In the genomic region with DNA sequence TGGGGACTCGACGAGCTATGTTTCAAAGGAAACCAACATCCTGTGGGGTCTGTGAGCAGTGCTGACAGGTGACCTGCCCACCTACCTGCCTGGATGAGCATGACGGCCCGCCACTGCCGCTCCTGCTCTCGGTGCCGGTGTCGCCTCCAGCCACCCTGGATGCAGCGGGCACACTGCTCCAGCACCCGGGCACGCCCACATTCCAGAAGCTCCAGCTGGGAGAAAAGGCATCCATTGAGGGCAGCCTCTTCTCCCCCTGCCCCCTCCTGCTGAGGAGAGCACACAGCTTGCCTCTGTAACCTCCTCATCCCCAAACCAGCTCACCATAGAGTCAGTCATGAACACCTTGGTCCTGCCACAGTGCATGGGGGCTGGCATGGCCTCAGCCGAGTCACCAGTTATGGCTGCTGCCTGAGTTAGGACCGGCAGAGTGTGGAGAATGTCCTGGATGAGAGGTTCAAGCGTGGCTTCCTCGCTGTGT, we compare ENCODE assay signal across 28 cellular contexts. TPM values are rescaled to one million over a fixed set of nuclear protein-coding genes. Genes with fewer than 3 reads are reported as not detected.
DNase-seq lines count a peak whose midpoint lies in the region; ATAC-seq, FAIRE-seq and TF ChIP-seq lines count a peak whose summit lies in the region.
"Had no signal": no experiment of that assay in that cellular context is flagged by ENCODE, and none has a peak within 500 bp of the region (broad histone marks: within the 10 kb centered on the region; RNA-seq: fewer than 3 reads in every experiment).

No MANE protein-coding gene starts in this region.

- 88% methylated on average over 2 of the region's 15 CpGs for WGBS in HepG2 (ENCODE audit: low lambda C conversion rate)

- TF ChIP-seq RAD21 in HepG2 (CRISPR knock-in tag; IDR thresholded peaks at IDR 0.05) = no peak

- intact Hi-C loops in HepG2 (cut with micrococcal nuclease; ENCODE audit: unreplicated experiment) = no loop called here

- no peak for TF ChIP-seq POLR2A in HepG2 (IDR thresholded peaks at IDR 0.05; ENCODE audit: insufficient read depth in 1 of 2, low read depth in 2 of 2, low read length in 2 of 2)

- H3K4me3 ChIP-seq in HepG2 (replicated peaks in 1 of 3; ENCODE audit: insufficient read depth in 1 of 3, low read depth in 2 of 3, low read length in 3 of 3) (no peak overlapping the region), BE2C (ENCODE audit: low read depth, low read length) (no peak overlapping the region)
- H3K4me3 ChIP-seq: ascending aorta, colonic mucosa, mucosa of descending colon, ovary had no signal

- TF ChIP-seq EP300 in HepG2 (IDR thresholded peaks at IDR 0.05; ENCODE audit: low read depth in 2 of 2, low read length in 2 of 2) (no peak), HepG2 (CRISPR knock-in tag; IDR thresholded peaks at IDR 0.05; ENCODE audit: borderline replicate concordance) (no peak)

- DNase-seq in activated effector memory CD4-positive, alpha-beta T cell treated with anti-CD3 and anti-CD28 coated beads, Interleukin-2, amount 50 U/mL, for 16 hours = peak; percentile 60
- DNase-seq in activated effector memory CD4-positive, alpha-beta T cell treated with Interleukin-2 at 50 U/mL for 16 hours = no peak
- no peak for DNase-seq in RWPE1 (ENCODE audit: low spot score)
- DNase-seq in HepG2 (ENCODE audit: low spot score) = no peak
- no peak for DNase-seq in NCI-H146 (lab: John Stamatoyannopoulos, UW)
- no peak for DNase-seq in NCI-H82 treated with DMSO at 0.1 percent for 48 hours (lab: John Stamatoyannopoulos, UW; ENCODE audit: unreplicated experiment)
- no peak for DNase-seq in BE2C
- DNase-seq: activated CD4-positive, alpha-beta T cell treated with anti-CD3 and anti-CD28 coated beads for 4 hours; activated CD8-positive, alpha-beta T cell treated with anti-CD3 and anti-CD28 coated beads, Interleukin-2, amount 10 ng/mL, durations not matched to agents 7 days and 5 days; activated T-cell treated with anti-CD3 and anti-CD28 coated beads for 4 hours; CD4-positive, alpha-beta memory T cell; colonic mucosa; effector CD8-positive, alpha-beta T cell; glutamatergic neuron; MM.1S; mucosa of descending colon; NCI-H2081; NCI-H526; ovary; SHP77 treated with DMSO at 0.1 percent for 48 hours; substantia nigra; trophoblast cell had no signal

- TF ChIP-seq CTCF in RWPE1 (conservative IDR thresholded peaks at IDR 0.05; ENCODE audit: low read depth) (no peak), HepG2 (CRISPR knock-in tag; IDR thresholded peaks at IDR 0.05) (no peak), BE2C (IDR thresholded peaks at IDR 0.05; ENCODE audit: low read depth, low read length) (no peak)

- no peaks in the 10 kb centered on the region for H3K9me3 ChIP-seq in HepG2 (ENCODE audit: low read length)
- H3K9me3 ChIP-seq in BE2C = no peaks in the 10 kb centered on the region
- H3K9me3 ChIP-seq: ascending aorta, colonic mucosa, mucosa of descending colon, ovary had no signal

- in situ Hi-C loops in HepG2 (cut with HindIII; ENCODE audit: extremely low pct_ligation_motif_present, low pct_unique_long_range_greater_than_20kb) = no loop called here

- no peaks in the 10 kb centered on the region for H3K27me3 ChIP-seq in HepG2 (ENCODE audit: control insufficient read depth in 1 of 2, insufficient read depth in 2 of 2, low read length in 2 of 2)
- no peaks in the 10 kb centered on the region for H3K27me3 ChIP-seq in BE2C
- H3K27me3 ChIP-seq: ascending aorta, colonic mucosa, ovary had no signal

- no peaks in the 10 kb centered on the region for H4K20me1 ChIP-seq in HepG2 (ENCODE audit: insufficient read depth, low read length)

- H3K79me2 ChIP-seq in HepG2 (ENCODE audit: insufficient read depth, low read length) = no peaks in the 10 kb centered on the region

- H3K4me2 ChIP-seq in HepG2 (ENCODE audit: low read depth, low read length) = no peak overlapping the region

- peaks cover 35 to 71% of the 10 kb centered on the region in 2 experiments for H3K36me3 ChIP-seq in HepG2 (replicated peaks in 1 of 2; ENCODE audit: control insufficient read depth in 1 of 2, insufficient read depth in 2 of 2, low read length in 2 of 2)
- H3K36me3 ChIP-seq in BE2C = peaks cover 50% of the 10 kb centered on the region
- H3K36me3 ChIP-seq: colonic mucosa, ovary had no signal

- FAIRE-seq in HepG2 (lab: Jason Lieb, UNC) = no peak
- FAIRE-seq: GM12891, H54 had no signal

- H3K4me1 ChIP-seq in HepG2 (ENCODE audit: insufficient read depth, low read length) (peaks cover 3% of the 10 kb centered on the region), BE2C (peaks cover 16% of the 10 kb centered on the region)
- H3K4me1 ChIP-seq: ascending aorta, colonic mucosa had no signal

- CTCF ChIA-PET in RWPE1 (lab: Yijun Ruan, JAX) (no interaction called here), HepG2 (lab: Yijun Ruan, JAX; ENCODE audit: low intra/inter-chr PET ratio, low total read pairs) (no interaction called here)

- no TSS peak for BruUV-seq in HepG2 (replicated peaks; lab: Mats Ljungman, UMichigan)

- H3K9ac ChIP-seq in HepG2 (ENCODE audit: insufficient read depth, low read depth, low read length) = no peak overlapping the region

- POLR2A ChIA-PET in RWPE1 (lab: Yijun Ruan, JAX; ENCODE audit: low non-redundant PET) = no interaction called here
- POLR2A ChIA-PET in HepG2 (lab: Yijun Ruan, JAX) = no interaction called here

- H3K27ac ChIP-seq in RWPE1 (peak overlapping the region; percentile 34), HepG2 (ENCODE audit: extremely low read length, insufficient read depth, low read length) (no peak overlapping the region)
- H3K27ac ChIP-seq: ascending aorta, colonic mucosa, ovary had no signal

- ATAC-seq in HepG2 (no peak), GM19467 (IDR thresholded peaks at IDR 0.05; ENCODE audit: unreplicated experiment) (no peak)
- ATAC-seq: activated CD8-positive, alpha-beta T cell treated with anti-CD3 and anti-CD28 coated beads, Interleukin-2, amount 10 ng/mL, durations not matched to agents 7 days and 5 days; mucosa of descending colon; Panc1; stimulated activated memory B cell treated with anti-CD40 and anti-IgM and Interleukin-4, amounts not matched to agents 10 μg/mL and 1 μg/mL and 100 μg/mL, for 72 hours had no signal

- no peak overlapping the region for H2AFZ ChIP-seq in HepG2 (ENCODE audit: low read length)

RNA-seq across cellular contexts. Expression of a gene that starts 14.3 kb away (rescaled TPM):
- 66.6 and 88.3 TPM in 2 replicates for total RNA-seq in HepG2 (2016; rRNA removed; fragmentation: Illumina TruSeq; extraction: Trizol)
- total RNA-seq in HepG2 (2016; cell fraction: cytosol; rRNA removed; fragmentation: Illumina TruSeq; extraction: Trizol; ENCODE audit: low read depth) = 29.8 and 32.2 TPM in 2 replicates
- total RNA-seq in HepG2 (2016; cell fraction: insoluble cytoplasmic fraction; rRNA removed; fragmentation: Illumina TruSeq; extraction: Trizol) = 67.3 and 89.4 TPM in 2 replicates
- 41.9 and 45.5 TPM in 2 replicates for total RNA-seq in HepG2 (2016; cell fraction: membrane; rRNA removed; fragmentation: Illumina TruSeq; extraction: Trizol)
- total RNA-seq in HepG2 (2016; cell fraction: nucleus; rRNA removed; fragmentation: Illumina TruSeq; extraction: Trizol) = 27.8 and 28.2 TPM in 2 replicates
- polyA plus RNA-seq in HepG2 (2011; rRNA removed) = 60.9 and 77.4 TPM in 2 replicates
- 58.2 and 69.6 TPM in 2 replicates for polyA plus RNA-seq in HepG2 (2011; cell fraction: cytosol; rRNA removed)
- polyA plus RNA-seq in HepG2 (2011; cell fraction: nucleus; rRNA removed) = 16.3 and 25.3 TPM in 2 replicates
- 48.2 and 51.5 TPM in 2 replicates for polyA plus RNA-seq in HepG2 (2012)
- polyA plus RNA-seq in HepG2 (2016; cell fraction: cytosol; fragmentation: Illumina TruSeq; extraction: Trizol; ENCODE audit: low read depth) = 30.5 and 31.3 TPM in 2 replicates
- 87.9 and 101 TPM in 2 replicates for polyA plus RNA-seq in HepG2 (2016; cell fraction: insoluble cytoplasmic fraction; fragmentation: Illumina TruSeq; extraction: Trizol; ENCODE audit: low read depth)
- 43.8 and 44.5 TPM in 2 replicates for polyA plus RNA-seq in HepG2 (2016; cell fraction: membrane; fragmentation: Illumina TruSeq; extraction: Trizol; ENCODE audit: low read depth)
- polyA plus RNA-seq in HepG2 (2016; cell fraction: nucleus; fragmentation: Illumina TruSeq; extraction: Trizol; ENCODE audit: insufficient read depth, low read depth) = 41.8 and 50.1 TPM in 2 replicates
- polyA minus RNA-seq in HepG2 (2011; rRNA and poly(A)+ RNA removed; ENCODE audit: low replicate concordance) = 22.7 and 35.2 TPM in 2 replicates
- polyA minus RNA-seq in HepG2 (2011; cell fraction: cytosol; rRNA and poly(A)+ RNA removed) = 8.5 and 13.5 TPM in 2 replicates
- polyA minus RNA-seq in HepG2 (2011; cell fraction: nucleus; rRNA and poly(A)+ RNA removed) = 20.0 and 28.6 TPM in 2 replicates
- 159 TPM for polyA plus RNA-seq in BE2C (2012; ENCODE audit: insufficient read depth, insufficient read length, low read depth)

RNA-seq across cellular contexts. Expression of a gene that starts 33.9 kb away (rescaled TPM):
- total RNA-seq in HepG2 (2016; rRNA removed; fragmentation: Illumina TruSeq; extraction: Trizol) = 46.8 and 75.7 TPM in 2 replicates
- 70.2 and 74.2 TPM in 2 replicates for total RNA-seq in HepG2 (2016; cell fraction: cytosol; rRNA removed; fragmentation: Illumina TruSeq; extraction: Trizol; ENCODE audit: low read depth)
- total RNA-seq in HepG2 (2016; cell fraction: insoluble cytoplasmic fraction; rRNA removed; fragmentation: Illumina TruSeq; extraction: Trizol) = 42.5 and 72.3 TPM in 2 replicates
- 73.2 and 82.2 TPM in 2 replicates for total RNA-seq in HepG2 (2016; cell fraction: membrane; rRNA removed; fragmentation: Illumina TruSeq; extraction: Trizol)
- 105 and 110 TPM in 2 replicates for total RNA-seq in HepG2 (2016; cell fraction: nucleus; rRNA removed; fragmentation: Illumina TruSeq; extraction: Trizol)
- 80.8 and 82.3 TPM in 2 replicates for polyA plus RNA-seq in HepG2 (2011; rRNA removed)
- polyA plus RNA-seq in HepG2 (2011; cell fraction: cytosol; rRNA removed) = 31.7 and 43.3 TPM in 2 replicates
- 435 and 511 TPM in 2 replicates for polyA plus RNA-seq in HepG2 (2011; cell fraction: nucleus; rRNA removed)
- 38.9 and 47.5 TPM in 2 replicates for polyA plus RNA-seq in HepG2 (2012)
- 29.1 and 34.3 TPM in 2 replicates for polyA plus RNA-seq in HepG2 (2016; cell fraction: cytosol; fragmentation: Illumina TruSeq; extraction: Trizol; ENCODE audit: low read depth)
- 38.5 and 44.1 TPM in 2 replicates for polyA plus RNA-seq in HepG2 (2016; cell fraction: insoluble cytoplasmic fraction; fragmentation: Illumina TruSeq; extraction: Trizol; ENCODE audit: low read depth)
- 43.7 and 46.4 TPM in 2 replicates for polyA plus RNA-seq in HepG2 (2016; cell fraction: membrane; fragmentation: Illumina TruSeq; extraction: Trizol; ENCODE audit: low read depth)
- 202 and 205 TPM in 2 replicates for polyA plus RNA-seq in HepG2 (2016; cell fraction: nucleus; fragmentation: Illumina TruSeq; extraction: Trizol; ENCODE audit: insufficient read depth, low read depth)
- 151 and 353 TPM in 2 replicates for polyA minus RNA-seq in HepG2 (2011; rRNA and poly(A)+ RNA removed; ENCODE audit: low replicate concordance)
- 25.4 and 29.5 TPM in 2 replicates for polyA minus RNA-seq in HepG2 (2011; cell fraction: cytosol; rRNA and poly(A)+ RNA removed)
- polyA minus RNA-seq in HepG2 (2011; cell fraction: nucleus; rRNA and poly(A)+ RNA removed) = 222 and 248 TPM in 2 replicates
- polyA plus RNA-seq in BE2C (2012; ENCODE audit: insufficient read depth, insufficient read length, low read depth) = 44.2 TPM

RNA-seq across cellular contexts. Expression of a gene that starts 34.0 kb away (rescaled TPM):
- total RNA-seq in HepG2 (2016; rRNA removed; fragmentation: Illumina TruSeq; extraction: Trizol) = 24.0 and 26.5 TPM in 2 replicates
- 4.4 and 5.1 TPM in 2 replicates for total RNA-seq in HepG2 (2016; cell fraction: cytosol; rRNA removed; fragmentation: Illumina TruSeq; extraction: Trizol; ENCODE audit: low read depth)
- 21.6 and 25.0 TPM in 2 replicates for total RNA-seq in HepG2 (2016; cell fraction: insoluble cytoplasmic fraction; rRNA removed; fragmentation: Illumina TruSeq; extraction: Trizol)
- 19.0 and 23.1 TPM in 2 replicates for total RNA-seq in HepG2 (2016; cell fraction: membrane; rRNA removed; fragmentation: Illumina TruSeq; extraction: Trizol)
- 20.3 and 22.4 TPM in 2 replicates for total RNA-seq in HepG2 (2016; cell fraction: nucleus; rRNA removed; fragmentation: Illumina TruSeq; extraction: Trizol)
- 6.6 and 9.0 TPM in 2 replicates for polyA plus RNA-seq in HepG2 (2011; rRNA removed)
- 4.7 and 6.7 TPM in 2 replicates for polyA plus RNA-seq in HepG2 (2011; cell fraction: cytosol; rRNA removed)
- polyA plus RNA-seq in HepG2 (2011; cell fraction: nucleus; rRNA removed) = 3.9 and 4.8 TPM in 2 replicates
- 11.2 and 12.6 TPM in 2 replicates for polyA plus RNA-seq in HepG2 (2012)
- polyA plus RNA-seq in HepG2 (2016; cell fraction: cytosol; fragmentation: Illumina TruSeq; extraction: Trizol; ENCODE audit: low read depth) = 5.5 and 6.5 TPM in 2 replicates
- 25.9 and 29.3 TPM in 2 replicates for polyA plus RNA-seq in HepG2 (2016; cell fraction: insoluble cytoplasmic fraction; fragmentation: Illumina TruSeq; extraction: Trizol; ENCODE audit: low read depth)
- polyA plus RNA-seq in HepG2 (2016; cell fraction: membrane; fragmentation: Illumina TruSeq; extraction: Trizol; ENCODE audit: low read depth) = 20.3 and 21.1 TPM in 2 replicates
- polyA plus RNA-seq in HepG2 (2016; cell fraction: nucleus; fragmentation: Illumina TruSeq; extraction: Trizol; ENCODE audit: insufficient read depth, low read depth) = 29.7 and 32.1 TPM in 2 replicates
- 2.8 and 4.8 TPM in 2 replicates for polyA minus RNA-seq in HepG2 (2011; rRNA and poly(A)+ RNA removed; ENCODE audit: low replicate concordance)
- polyA minus RNA-seq in HepG2 (2011; cell fraction: cytosol; rRNA and poly(A)+ RNA removed) = 3.5 and 6.3 TPM in 2 replicates
- 6.3 and 7.2 TPM in 2 replicates for polyA minus RNA-seq in HepG2 (2011; cell fraction: nucleus; rRNA and poly(A)+ RNA removed)
- 34.8 TPM for polyA plus RNA-seq in BE2C (2012; ENCODE audit: insufficient read depth, insufficient read length, low read depth)

RNA-seq across cellular contexts. Expression of a gene that starts 43.9 kb away (rescaled TPM):
- 53.3 and 59.6 TPM in 2 replicates for total RNA-seq in HepG2 (2016; rRNA removed; fragmentation: Illumina TruSeq; extraction: Trizol)
- total RNA-seq in HepG2 (2016; cell fraction: cytosol; rRNA removed; fragmentation: Illumina TruSeq; extraction: Trizol; ENCODE audit: low read depth) = 12.2 and 13.2 TPM in 2 replicates
- 54.5 and 55.8 TPM in 2 replicates for total RNA-seq in HepG2 (2016; cell fraction: insoluble cytoplasmic fraction; rRNA removed; fragmentation: Illumina TruSeq; extraction: Trizol)
- total RNA-seq in HepG2 (2016; cell fraction: membrane; rRNA removed; fragmentation: Illumina TruSeq; extraction: Trizol) = 17.0 and 19.1 TPM in 2 replicates
- total RNA-seq in HepG2 (2016; cell fraction: nucleus; rRNA removed; fragmentation: Illumina TruSeq; extraction: Trizol) = 64.6 and 73.8 TPM in 2 replicates
- 75.5 and 84.2 TPM in 2 replicates for polyA plus RNA-seq in HepG2 (2011; rRNA removed)
- 29.8 and 38.5 TPM in 2 replicates for polyA plus RNA-seq in HepG2 (2011; cell fraction: cytosol; rRNA removed)
- polyA plus RNA-seq in HepG2 (2011; cell fraction: nucleus; rRNA removed) = 127 and 151 TPM in 2 replicates
- polyA plus RNA-seq in HepG2 (2012) = 41.9 and 49.1 TPM in 2 replicates
- polyA plus RNA-seq in HepG2 (2016; cell fraction: cytosol; fragmentation: Illumina TruSeq; extraction: Trizol; ENCODE audit: low read depth) = 4.2 and 5.6 TPM in 2 replicates
- polyA plus RNA-seq in HepG2 (2016; cell fraction: insoluble cytoplasmic fraction; fragmentation: Illumina TruSeq; extraction: Trizol; ENCODE audit: low read depth) = 65.2 and 70.6 TPM in 2 replicates
- polyA plus RNA-seq in HepG2 (2016; cell fraction: membrane; fragmentation: Illumina TruSeq; extraction: Trizol; ENCODE audit: low read depth) = 9.6 and 11.3 TPM in 2 replicates
- polyA plus RNA-seq in HepG2 (2016; cell fraction: nucleus; fragmentation: Illumina TruSeq; extraction: Trizol; ENCODE audit: insufficient read depth, low read depth) = 118 and 132 TPM in 2 replicates
- polyA minus RNA-seq in HepG2 (2011; rRNA and poly(A)+ RNA removed; ENCODE audit: low replicate concordance) = 67.2 and 86.8 TPM in 2 replicates
- 16.6 and 22.4 TPM in 2 replicates for polyA minus RNA-seq in HepG2 (2011; cell fraction: cytosol; rRNA and poly(A)+ RNA removed)
- polyA minus RNA-seq in HepG2 (2011; cell fraction: nucleus; rRNA and poly(A)+ RNA removed) = 108 and 109 TPM in 2 replicates
- 81.5 TPM for polyA plus RNA-seq in BE2C (2012; ENCODE audit: insufficient read depth, insufficient read length, low read depth)
